Comparison of ENCODE assay signal across 9 cellular contexts in genomic region chr11:102810943-102811528, GRCh38. TPM values are rescaled to one million over a fixed set of nuclear protein-coding genes. Genes with fewer than 3 reads are reported as not detected.
DNase-seq lines count a peak whose midpoint lies in the region; ATAC-seq and TF ChIP-seq lines count a peak whose summit lies in the region.
"Had no signal": no experiment of that assay in that cellular context is flagged by ENCODE, and none has a peak within 500 bp of the region (broad histone marks: within the 10 kb centered on the region; RNA-seq: fewer than 3 reads in every experiment).

No MANE protein-coding gene starts in this region.

- H3K9me3 Mint-ChIP-seq in activated naive CD8-positive, alpha-beta T cell treated with anti-CD3 and anti-CD28 coated beads for 36 hours, result peaks cover 5% of the 10 kb centered on the region

- DNase-seq in NCI-H187 treated with DMSO at 0.1 percent for 48 hours (lab: John Stamatoyannopoulos, UW) (peak; percentile 37), NCI-H187 (lab: John Stamatoyannopoulos, UW) (no peak), NCI-H69 (lab: John Stamatoyannopoulos, UW) (peak; percentile 77), epithelial cell of esophagus (ENCODE audit: low read depth) (peak; percentile 58), retinal pigment epithelial cell (ENCODE audit: low read depth) (no peak), cortex of kidney (lab: John Stamatoyannopoulos, UW) (no peak)
- no peak for DNase-seq in activated naive CD8-positive, alpha-beta T cell treated with anti-CD3 and anti-CD28 coated beads for 36 hours
- DNase-seq: CD4-positive, CD25-positive, alpha-beta regulatory T cell had no signal

- H3K27me3 Mint-ChIP-seq in activated naive CD8-positive, alpha-beta T cell treated with anti-CD3 and anti-CD28 coated beads for 36 hours, result peaks cover 9% of the 10 kb centered on the region
- H3K27me3 Mint-ChIP-seq: CD4-positive, CD25-positive, alpha-beta regulatory T cell had no signal

- TF ChIP-seq CTCF in epithelial cell of esophagus (IDR thresholded peaks at IDR 0.05; ENCODE audit: insufficient read depth, low read depth, low read length, missing control alignments) (peak; percentile 72), retinal pigment epithelial cell (conservative IDR thresholded peaks at IDR 0.05; ENCODE audit: low read depth, low read length) (peak; percentile 68)

- no peak for ATAC-seq in HG03457 (IDR thresholded peaks at IDR 0.05; ENCODE audit: unreplicated experiment)

- no peak overlapping the region for H3K4me3 ChIP-seq in epithelial cell of esophagus (ENCODE audit: low read length)
- H3K4me3 ChIP-seq in retinal pigment epithelial cell (ENCODE audit: low read length), result no peak overlapping the region

- no peak overlapping the region for H3K27ac Mint-ChIP-seq in activated naive CD8-positive, alpha-beta T cell treated with anti-CD3 and anti-CD28 coated beads for 36 hours

- H3K36me3 Mint-ChIP-seq in activated naive CD8-positive, alpha-beta T cell treated with anti-CD3 and anti-CD28 coated beads for 36 hours, result no peaks in the 10 kb centered on the region
- H3K36me3 Mint-ChIP-seq: CD4-positive, CD25-positive, alpha-beta regulatory T cell had no signal

- no peak overlapping the region for H3K4me3 Mint-ChIP-seq in activated naive CD8-positive, alpha-beta T cell treated with anti-CD3 and anti-CD28 coated beads for 36 hours
- H3K4me3 Mint-ChIP-seq: CD4-positive, CD25-positive, alpha-beta regulatory T cell had no signal

- H3K4me1 Mint-ChIP-seq in activated naive CD8-positive, alpha-beta T cell treated with anti-CD3 and anti-CD28 coated beads for 36 hours, result no peaks in the 10 kb centered on the region
- H3K4me1 Mint-ChIP-seq: CD4-positive, CD25-positive, alpha-beta regulatory T cell had no signal

RNA-seq across cellular contexts. Expression of gene MMP1, which starts 13.1 kb away (rescaled TPM):
- not detected for total RNA-seq in activated naive CD8-positive, alpha-beta T cell treated with anti-CD3 and anti-CD28 coated beads for 36 hours
- total RNA-seq: CD4-positive, CD25-positive, alpha-beta regulatory T cell had no signal

RNA-seq across cellular contexts. Expression of gene MMP10, which starts 30.6 kb away (rescaled TPM):
- total RNA-seq in activated naive CD8-positive, alpha-beta T cell treated with anti-CD3 and anti-CD28 coated beads for 36 hours, result not detected
- total RNA-seq: CD4-positive, CD25-positive, alpha-beta regulatory T cell had no signal

RNA-seq across cellular contexts. Expression of gene MMP3, which starts 32.4 kb away (rescaled TPM):
- total RNA-seq in activated naive CD8-positive, alpha-beta T cell treated with anti-CD3 and anti-CD28 coated beads for 36 hours, result not detected
- total RNA-seq: CD4-positive, CD25-positive, alpha-beta regulatory T cell had no signal

Comparison
In these comparisons a context has a peak if more than half of its experiments do, and no peak if none do; other contexts are left out.
1. DNase-seq: peak in NCI-H187 treated with DMSO at 0.1 percent for 48 hours (single experiment), NCI-H69 (single experiment) and epithelial cell of esophagus (single experiment); none in NCI-H187 (0 of 2), retinal pigment epithelial cell (single experiment), cortex of kidney (single experiment) and activated naive CD8-positive, alpha-beta T cell treated with anti-CD3 and anti-CD28 coated beads for 36 hours (single experiment).